ENCODE assay signal across 33 cellular contexts in genomic region chr3:153440311-153440710, GRCh38.
"Had no signal": no experiment of that assay in that cellular context is flagged by ENCODE, and none has a peak within 500 bp of the region (broad histone marks: within the 10 kb centered on the region; RNA-seq: fewer than 3 reads in every experiment).

No MANE protein-coding gene starts in this region.

- H3K4me2 ChIP-seq: KMS-11 had no signal

- H3K4me3 ChIP-seq: MG63 had no signal

- H3K27me3 ChIP-seq: MG63 had no signal

- H3K36me3 ChIP-seq: MG63 had no signal

- DNase-seq: Karpas-422, MG63, MM.1S, MV-4-11, NCI-H1048, NCI-H1092, NCI-H1092 treated with DMSO at 0.1 percent for 48 hours, NCI-H1105, NCI-H1105 treated with DMSO at 0.1 percent for 48 hours, NCI-H1417, NCI-H1417 treated with DMSO at 0.1 percent for 48 hours, NCI-H1436, NCI-H1436 treated with DMSO at 0.1 percent for 48 hours, NCI-H146, NCI-H1694, NCI-H1694 treated with DMSO at 0.1 percent for 48 hours, NCI-H187, NCI-H187 treated with DMSO at 0.1 percent for 48 hours, NCI-H1930, NCI-H2029, NCI-H2029 treated with DMSO at 0.1 percent for 48 hours, NCI-H2081, NCI-H2081 treated with DMSO at 0.1 percent for 48 hours, NCI-H2107, NCI-H2171, NCI-H2171 treated with DMSO at 0.1 percent for 48 hours, NCI-H2227 treated with DMSO at 0.1 percent for 48 hours, NCI-H226, NCI-H345, NCI-H446, NCI-H446 treated with DMSO at 0.1 percent for 48 hours, NCI-H510A had no signal

- H3K9me3 ChIP-seq: MG63 had no signal

- H3K9ac ChIP-seq: KMS-11 had no signal

- H3K27ac ChIP-seq: KMS-11 had no signal
